18 cellular contexts compared by ENCODE assay signal in genomic region chr20:20235681-20236080, GRCh38.
"Had no signal": no experiment of that assay in that cellular context is flagged by ENCODE, and none has a peak within 500 bp of the region (broad histone marks: within the 10 kb centered on the region; RNA-seq: fewer than 3 reads in every experiment).

No MANE protein-coding gene starts in this region.

- H3K36me3 Mint-ChIP-seq: natural killer cell treated with Interleukin-12 subunit alpha and Interleukin-12 subunit beta and Interleukin-15 and Interleukin-18, amount 100 ng/mL, for 72 hours had no signal

- DNase-seq: activated CD4-positive, alpha-beta memory T cell treated with anti-CD3 and anti-CD28 coated beads, Interleukin-2, amount 10 ng/mL, durations not matched to agents 7 days and 5 days; activated CD4-positive, alpha-beta T cell treated with anti-CD3 and anti-CD28 coated beads for 1 hour; activated CD4-positive, alpha-beta T cell treated with anti-CD3 and anti-CD28 coated beads, Interleukin-2, amount 10 ng/mL, durations not matched to agents 7 days and 5 days; activated gamma-delta T cell treated with Interleukin-2 at 50 U/mL for 16 hours; activated naive CD4-positive, alpha-beta T cell treated with anti-CD3 and anti-CD28 coated beads, Interleukin-2, amount 50 U/mL, for 16 hours; activated T-cell treated with anti-CD3 and anti-CD28 coated beads, Interleukin-2, amount 50 U/mL, for 4 hours; amniotic stem cell; brain microvascular endothelial cell; dorsolateral prefrontal cortex; effector memory CD4-positive, alpha-beta T cell; islet precursor cell; left ventricle myocardium superior; mucosa of descending colon; stimulated activated CD4-positive, alpha-beta T cell treated with anti-CD3 and anti-CD28 coated beads, Interleukin-15, amount 100 ng/mL, for 24 hours; stimulated activated CD4-positive, alpha-beta T cell treated with anti-CD3 and anti-CD28 coated beads, Interleukin-2, amount 100 ng/mL, for 24 hours; stimulated activated naive CD4-positive, alpha-beta T cell had no signal

- H3K9me3 Mint-ChIP-seq: activated CD4-positive, alpha-beta memory T cell treated with anti-CD3 and anti-CD28 coated beads, Interleukin-2, amount 10 ng/mL, durations not matched to agents 7 days and 5 days; activated CD4-positive, alpha-beta T cell treated with anti-CD3 and anti-CD28 coated beads, Interleukin-2, amount 10 ng/mL, durations not matched to agents 7 days and 5 days; activated T-cell treated with anti-CD3 and anti-CD28 coated beads, Interleukin-2, amount 50 U/mL, for 4 hours; activated T-helper 17 cell treated with anti-CD3 and anti-CD28 coated beads, Interleukin-2, amount 50 U/mL, for 72 hours; natural killer cell treated with Interleukin-12 subunit alpha and Interleukin-12 subunit beta and Interleukin-15 and Interleukin-18, amount 100 ng/mL, for 72 hours had no signal

- H3K27ac Mint-ChIP-seq: activated CD4-positive, alpha-beta memory T cell treated with anti-CD3 and anti-CD28 coated beads, Interleukin-2, amount 10 ng/mL, durations not matched to agents 7 days and 5 days; activated CD4-positive, alpha-beta T cell treated with anti-CD3 and anti-CD28 coated beads, Interleukin-2, amount 10 ng/mL, durations not matched to agents 7 days and 5 days; activated T-helper 17 cell treated with anti-CD3 and anti-CD28 coated beads, Interleukin-2, amount 50 U/mL, for 72 hours had no signal

- H3K27me3 Mint-ChIP-seq: activated CD4-positive, alpha-beta T cell treated with anti-CD3 and anti-CD28 coated beads, Interleukin-2, amount 10 ng/mL, durations not matched to agents 7 days and 5 days; natural killer cell treated with Interleukin-12 subunit alpha and Interleukin-12 subunit beta and Interleukin-15 and Interleukin-18, amount 100 ng/mL, for 72 hours had no signal

- ATAC-seq: activated T-cell treated with anti-CD3 and anti-CD28 coated beads, Interleukin-2, amount 50 U/mL, for 4 hours; activated T-helper 17 cell treated with anti-CD3 and anti-CD28 coated beads, Interleukin-2, amount 50 U/mL, for 72 hours; left ventricle myocardium superior; mucosa of descending colon; natural killer cell treated with Interleukin-12 subunit alpha and Interleukin-12 subunit beta and Interleukin-15 and Interleukin-18, amount 100 ng/mL, for 72 hours had no signal

- H3K4me3 Mint-ChIP-seq: activated CD4-positive, alpha-beta memory T cell treated with anti-CD3 and anti-CD28 coated beads, Interleukin-2, amount 10 ng/mL, durations not matched to agents 7 days and 5 days; activated CD4-positive, alpha-beta T cell treated with anti-CD3 and anti-CD28 coated beads, Interleukin-2, amount 10 ng/mL, durations not matched to agents 7 days and 5 days; activated T-cell treated with anti-CD3 and anti-CD28 coated beads, Interleukin-2, amount 50 U/mL, for 4 hours; activated T-helper 17 cell treated with anti-CD3 and anti-CD28 coated beads, Interleukin-2, amount 50 U/mL, for 72 hours; natural killer cell treated with Interleukin-12 subunit alpha and Interleukin-12 subunit beta and Interleukin-15 and Interleukin-18, amount 100 ng/mL, for 72 hours had no signal

- H3K4me1 Mint-ChIP-seq: activated CD4-positive, alpha-beta memory T cell treated with anti-CD3 and anti-CD28 coated beads, Interleukin-2, amount 10 ng/mL, durations not matched to agents 7 days and 5 days; activated CD4-positive, alpha-beta T cell treated with anti-CD3 and anti-CD28 coated beads, Interleukin-2, amount 10 ng/mL, durations not matched to agents 7 days and 5 days; activated T-helper 17 cell treated with anti-CD3 and anti-CD28 coated beads, Interleukin-2, amount 50 U/mL, for 72 hours had no signal
